ENCODE assay signal across 19 cellular contexts in genomic region chr10:60526024-60526585, GRCh38.
DNase-seq lines count a peak whose midpoint lies in the region; ATAC-seq and TF ChIP-seq lines count a peak whose summit lies in the region.
"Had no signal": no experiment of that assay in that cellular context is flagged by ENCODE, and none has a peak within 500 bp of the region (broad histone marks: within the 10 kb centered on the region; RNA-seq: fewer than 3 reads in every experiment).

No MANE protein-coding gene starts in this region.

- DNase-seq in HT1080 (ENCODE audit: low read depth) (peak; percentile 3), WTC11 (ENCODE audit: low spot score) (no peak), iris pigment epithelial cell (ENCODE audit: low read depth) (peak; percentile 24), smooth muscle cell (lab: John Stamatoyannopoulos, UW; ENCODE audit: unreplicated experiment) (no peak), GM19238 (ENCODE audit: insufficient read length, low spot score) (no peak)
- DNase-seq: activated CD8-positive, alpha-beta memory T cell treated with anti-CD3 and anti-CD28 coated beads for 24 hours; activated naive CD8-positive, alpha-beta T cell treated with anti-CD3 and anti-CD28 coated beads, Interleukin-2, amount 50 U/mL, for 24 hours; central memory CD4-positive, alpha-beta T cell; kidney; mucosa of descending colon; NCI-H1092; NCI-H524 treated with DMSO at 0.1 percent for 48 hours; right lobe of liver; Right ventricle myocardium superior; stimulated activated naive CD8-positive, alpha-beta T cell treated with anti-CD3 and anti-CD28 coated beads, Interleukin-15, Interleukin-2, amounts not matched to agents 100 U/mL and 50 U/mL, for 24 hours; T-helper 17 cell had no signal

- H3K27me3 Mint-ChIP-seq in WTC11 (ENCODE audit: low read depth): no peaks in the 10 kb centered on the region
- H3K27me3 Mint-ChIP-seq: activated naive CD8-positive, alpha-beta T cell treated with anti-CD3 and anti-CD28 coated beads, Interleukin-2, amount 50 U/mL, for 24 hours; T-helper 17 cell had no signal

- H3K4me3 Mint-ChIP-seq in WTC11: no peak overlapping the region
- H3K4me3 Mint-ChIP-seq: activated naive CD8-positive, alpha-beta T cell treated with anti-CD3 and anti-CD28 coated beads, Interleukin-2, amount 50 U/mL, for 24 hours; activated T-helper 1 cell treated with anti-CD3 and anti-CD28 coated beads, Interleukin-12 subunit alpha, Interleukin-12 subunit beta, Interleukin-2, Interleukin-4 antibody, amounts not matched to agents 30 ng/mL and 10 ng/mL and 1 ng/mL, durations not matched to agents 14 hours and 24 hours and 36 hours; T-helper 17 cell had no signal

- H3K9ac ChIP-seq in smooth muscle cell (ENCODE audit: low read depth): no peak overlapping the region

- no peak overlapping the region for H2AFZ ChIP-seq in smooth muscle cell (ENCODE audit: low read depth)

- CTCF ChIA-PET in WTC11 (lab: Charles Lee): no interaction called here

- 53% methylated on average over 5 of the region's 5 CpGs for WGBS in smooth muscle cell (ENCODE audit: low lambda C conversion rate)

- no peak overlapping the region for H3K4me3 ChIP-seq in smooth muscle cell
- H3K4me3 ChIP-seq: mucosa of descending colon, right lobe of liver had no signal

- ATAC-seq in WTC11 (no peak), HG03280 (IDR thresholded peaks at IDR 0.05; ENCODE audit: unreplicated experiment) (no peak), GM18861 (IDR thresholded peaks at IDR 0.05; ENCODE audit: unreplicated experiment) (no peak)
- ATAC-seq: activated naive CD8-positive, alpha-beta T cell treated with anti-CD3 and anti-CD28 coated beads, Interleukin-2, amount 50 U/mL, for 24 hours; mucosa of descending colon; right lobe of liver; stimulated activated naive CD8-positive, alpha-beta T cell treated with anti-CD3 and anti-CD28 coated beads, Interleukin-15, Interleukin-2, amounts not matched to agents 100 U/mL and 50 U/mL, for 24 hours; T-helper 17 cell had no signal

- H3K9me3 ChIP-seq in smooth muscle cell (replicated peaks; ENCODE audit: low read depth): no peaks in the 10 kb centered on the region
- H3K9me3 ChIP-seq: mucosa of descending colon, right lobe of liver had no signal

- H4K20me1 ChIP-seq in smooth muscle cell (ENCODE audit: low read depth): no peaks in the 10 kb centered on the region

- H3K36me3 ChIP-seq in smooth muscle cell (ENCODE audit: low read depth): no peaks in the 10 kb centered on the region
- H3K36me3 ChIP-seq: right lobe of liver had no signal

- POLR2A ChIA-PET in WTC11 (lab: Charles Lee): no interaction called here

- H3F3A ChIP-seq in smooth muscle cell (ENCODE audit: low read depth): no peaks in the 10 kb centered on the region

- peaks cover 14% of the 10 kb centered on the region for H3K36me3 Mint-ChIP-seq in WTC11

- no peaks in the 10 kb centered on the region for H3K4me1 ChIP-seq in smooth muscle cell (ENCODE audit: low read depth)

- H3K4me2 ChIP-seq in smooth muscle cell: peak overlapping the region; percentile 34

- H3K79me2 ChIP-seq in smooth muscle cell (ENCODE audit: low read depth): no peaks in the 10 kb centered on the region

- H3K9me3 Mint-ChIP-seq in WTC11: peaks cover 13% of the 10 kb centered on the region

- 0 out of 2 replicates have a peak overlapping the region, but pooled peaks have one; percentile 43 for H3K27ac Mint-ChIP-seq in WTC11
- H3K27ac Mint-ChIP-seq: activated naive CD8-positive, alpha-beta T cell treated with anti-CD3 and anti-CD28 coated beads, Interleukin-2, amount 50 U/mL, for 24 hours; activated T-helper 1 cell treated with anti-CD3 and anti-CD28 coated beads, Interleukin-12 subunit alpha, Interleukin-12 subunit beta, Interleukin-2, Interleukin-4 antibody, amounts not matched to agents 30 ng/mL and 10 ng/mL and 1 ng/mL, durations not matched to agents 14 hours and 24 hours and 36 hours; T-helper 17 cell had no signal

- peaks cover 28% of the 10 kb centered on the region for H3K4me1 Mint-ChIP-seq in WTC11

- H3K27me3 ChIP-seq in smooth muscle cell (ENCODE audit: low read depth): no peaks in the 10 kb centered on the region
- H3K27me3 ChIP-seq: right lobe of liver had no signal

- TF ChIP-seq CTCF in WTC11 (IDR thresholded peaks at IDR 0.05): no peak
- no peak for TF ChIP-seq CTCF in smooth muscle cell (IDR thresholded peaks at IDR 0.05; ENCODE audit: borderline replicate concordance, insufficient read depth, poor library complexity, severe bottlenecking)

- H3K27ac ChIP-seq in smooth muscle cell (ENCODE audit: low read depth): peak overlapping the region; percentile 28
- H3K27ac ChIP-seq: right lobe of liver had no signal

TF ChIP-seq in WTC11, 78 proteins besides CTCF, POLR2A, EP300 and RAD21:
- TF ChIP-seq HMGXB4 (CRISPR knock-in tag; IDR thresholded peaks at IDR 0.05): no peak
- TF ChIP-seq AR (CRISPR knock-in tag; IDR thresholded peaks at IDR 0.05): no peak

Comparison
In these comparisons a context has a peak if more than half of its experiments do, and no peak if none do; other contexts are left out.
1. DNase-seq: peak in HT1080 (single experiment) and iris pigment epithelial cell (single experiment); none in WTC11 (single experiment), smooth muscle cell (single experiment) and GM19238 (single experiment).